ENCODE assay signal across 8 cellular contexts in genomic region chrX:154486396-154487207, GRCh38. TPM values are rescaled to one million over a fixed set of nuclear protein-coding genes. Genes with fewer than 3 reads are reported as not detected.
DNase-seq lines count a peak whose midpoint lies in the region; ATAC-seq and TF ChIP-seq lines count a peak whose summit lies in the region.

TSS of gene UBL4A (minus strand) at chrX:154486615. CDS start at chrX:154486584, 31 bp downstream.

- H3K9me3 Mint-ChIP-seq in endodermal cell = peaks cover 78% of the 10 kb centered on the region
- H3K9me3 Mint-ChIP-seq in stimulated activated naive B cell treated with anti-CD40 and anti-IgM and Interleukin-4, amounts not matched to agents 10 μg/mL and 1 μg/mL and 100 μg/mL, for 72 hours = no peaks in the 10 kb centered on the region

- CTCF ChIA-PET in BJ (lab: Yijun Ruan, JAX) = interaction anchor here (0.7 kb wide), 1 partner anchor 12 kb away, joined by 3 read pairs; no protein-coding TSS in a partner anchor
- CTCF ChIA-PET in activated CD8-positive, alpha-beta memory T cell treated with anti-CD3 and anti-CD28 coated beads for 36 hours (lab: Charles Lee) = no interaction called here

- peaks cover 6% of the 10 kb centered on the region for H3K36me3 Mint-ChIP-seq in endodermal cell (ENCODE audit: low read depth)
- peaks cover 16% of the 10 kb centered on the region in 2 donors for H3K36me3 Mint-ChIP-seq in stimulated activated naive B cell treated with anti-CD40 and anti-IgM and Interleukin-4, amounts not matched to agents 10 μg/mL and 1 μg/mL and 100 μg/mL, for 72 hours

- H3K4me3 ChIP-seq in BJ (ENCODE audit: low read depth, low read length) (peak within 1 kb of the TSS; percentile 57), endodermal cell (ENCODE audit: low read length) (peak within 1 kb of the TSS; percentile 72), mesodermal cell (ENCODE audit: extremely low read depth, insufficient read depth, low read length, poor library complexity, severe bottlenecking) (peak within 1 kb of the TSS; percentile 46)

- POLR2A ChIA-PET in BJ (lab: Charles Lee) = no interaction called here
- POLR2A ChIA-PET in activated CD8-positive, alpha-beta memory T cell treated with anti-CD3 and anti-CD28 coated beads for 36 hours (lab: Charles Lee) = interaction anchor here (0.5 kb wide), 1 partner anchor 393 kb away, joined by 13 read pairs; no protein-coding TSS in a partner anchor

- no peak within 1 kb of the TSS for H3K27ac Mint-ChIP-seq in endodermal cell
- H3K27ac Mint-ChIP-seq in stimulated activated naive B cell treated with anti-CD40 and anti-IgM and Interleukin-4, amounts not matched to agents 10 μg/mL and 1 μg/mL and 100 μg/mL, for 72 hours = peak within 1 kb of the TSS; percentile 73

- peak within 1 kb of the TSS; percentile 61 for H3K4me3 Mint-ChIP-seq in endodermal cell
- H3K4me3 Mint-ChIP-seq in stimulated activated naive B cell treated with anti-CD40 and anti-IgM and Interleukin-4, amounts not matched to agents 10 μg/mL and 1 μg/mL and 100 μg/mL, for 72 hours = peak within 1 kb of the TSS; percentile 82 to 83

- H3K9me3 ChIP-seq in endodermal cell (ENCODE audit: control insufficient read depth, low read length) (no peaks in the 10 kb centered on the region), mesodermal cell (ENCODE audit: control insufficient read depth, low read length) (no peaks in the 10 kb centered on the region)

- H3K27me3 Mint-ChIP-seq in endodermal cell (ENCODE audit: insufficient read depth) = no peaks in the 10 kb centered on the region
- H3K27me3 Mint-ChIP-seq in stimulated activated naive B cell treated with anti-CD40 and anti-IgM and Interleukin-4, amounts not matched to agents 10 μg/mL and 1 μg/mL and 100 μg/mL, for 72 hours = no peaks in the 10 kb centered on the region

- H3K9ac ChIP-seq in endodermal cell (ENCODE audit: extremely low read depth, low read length, poor library complexity, severe bottlenecking) = no peak within 1 kb of the TSS

- 4% methylated on average over 65 of the region's 95 CpGs; no CpG with 5 or more reads in 1 of the 2 experiments for WGBS in endodermal cell (ENCODE audit: insufficient coverage in 1 of 2, insufficient read length in 1 of 2), 2 experiments
- 0 to 3% methylated on average over 11 to 16 of the region's 95 CpGs for WGBS in mesodermal cell (ENCODE audit: insufficient coverage in 2 of 2), 2 experiments

- no peaks in the 10 kb centered on the region for H3K4me1 Mint-ChIP-seq in endodermal cell
- H3K4me1 Mint-ChIP-seq in stimulated activated naive B cell treated with anti-CD40 and anti-IgM and Interleukin-4, amounts not matched to agents 10 μg/mL and 1 μg/mL and 100 μg/mL, for 72 hours = peaks cover 22 to 50% of the 10 kb centered on the region in 2 donors

- ATAC-seq in GM21529 (IDR thresholded peaks at IDR 0.05; ENCODE audit: unreplicated experiment) = peak; percentile 24
- ATAC-seq in stimulated activated naive B cell treated with anti-CD40 and anti-IgM and Interleukin-4, amounts not matched to agents 10 μg/mL and 1 μg/mL and 100 μg/mL, for 72 hours (replicated peaks) = peak; percentile 28 to 51
- no peak for ATAC-seq in HG03565 (IDR thresholded peaks at IDR 0.05; ENCODE audit: unreplicated experiment)

- H3K4me1 ChIP-seq in endodermal cell (ENCODE audit: control insufficient read depth, insufficient read depth, low read length) (no peaks in the 10 kb centered on the region), mesodermal cell (ENCODE audit: control insufficient read depth, insufficient read depth, low read length, poor library complexity, severe bottlenecking) (no peaks in the 10 kb centered on the region)

- H3K27ac ChIP-seq in endodermal cell (ENCODE audit: low read depth, low read length) (no peak within 1 kb of the TSS), mesodermal cell (ENCODE audit: low read depth, low read length, severe bottlenecking) (no peak within 1 kb of the TSS)

- TF ChIP-seq CTCF in BJ (IDR thresholded peaks at IDR 0.05; ENCODE audit: insufficient read depth, low read depth, low read length) (no peak), endodermal cell (conservative IDR thresholded peaks at IDR 0.05) (no peak)

- no peaks in the 10 kb centered on the region for H3K27me3 ChIP-seq in BJ (ENCODE audit: control insufficient read depth, insufficient read depth, low read length)
- no peaks in the 10 kb centered on the region for H3K27me3 ChIP-seq in endodermal cell (ENCODE audit: control insufficient read depth, insufficient read depth, low read length, poor library complexity, severe bottlenecking)

- DNase-seq in BJ (ENCODE audit: low read depth) = no peak
- peak; percentile 29 for DNase-seq in NCI-H524 treated with DMSO at 0.1 percent for 48 hours (lab: John Stamatoyannopoulos, UW)
- peak; percentile 75 for DNase-seq in endodermal cell
- peak; percentile 39 for DNase-seq in stimulated activated naive B cell treated with anti-CD40 and anti-IgM and Interleukin-4, amounts not matched to agents 10 μg/mL and 1 μg/mL and 100 μg/mL, for 72 hours

- H3K36me3 ChIP-seq in BJ (ENCODE audit: control insufficient read depth, insufficient read depth, low read length) (peaks cover 8% of the 10 kb centered on the region), endodermal cell (ENCODE audit: control insufficient read depth, insufficient read depth, low read length) (peaks cover 4% of the 10 kb centered on the region), mesodermal cell (ENCODE audit: control insufficient read depth, insufficient read depth, low read length) (peaks cover 31% of the 10 kb centered on the region)

RNA-seq across cellular contexts. Expression of gene UBL4A, which starts in this region (rescaled TPM):
- polyA plus RNA-seq in BJ (2011; rRNA removed) = 22.1 and 33.3 TPM in 2 replicates
- polyA minus RNA-seq in BJ (2011; rRNA and poly(A)+ RNA removed) = 15.4 and 27.1 TPM in 2 replicates
- total RNA-seq in activated CD8-positive, alpha-beta memory T cell treated with anti-CD3 and anti-CD28 coated beads for 36 hours = 10 to 100 TPM; 66.4 to 68.6 TPM
- 10 to 100 TPM; 29.1 to 35.9 TPM for total RNA-seq in endodermal cell
- polyA plus RNA-seq in endodermal cell (2013, experiment 1 of 2) = 24.5 TPM
- 24.5 TPM for polyA plus RNA-seq in endodermal cell (2013, experiment 2 of 2)
- polyA plus RNA-seq in mesodermal cell (2013, experiment 1 of 2) = 28.2 TPM
- polyA plus RNA-seq in mesodermal cell (2013, experiment 2 of 2) = 28.5 TPM
